ENCODE assay signal across 2 cellular contexts in the genomic region with DNA sequence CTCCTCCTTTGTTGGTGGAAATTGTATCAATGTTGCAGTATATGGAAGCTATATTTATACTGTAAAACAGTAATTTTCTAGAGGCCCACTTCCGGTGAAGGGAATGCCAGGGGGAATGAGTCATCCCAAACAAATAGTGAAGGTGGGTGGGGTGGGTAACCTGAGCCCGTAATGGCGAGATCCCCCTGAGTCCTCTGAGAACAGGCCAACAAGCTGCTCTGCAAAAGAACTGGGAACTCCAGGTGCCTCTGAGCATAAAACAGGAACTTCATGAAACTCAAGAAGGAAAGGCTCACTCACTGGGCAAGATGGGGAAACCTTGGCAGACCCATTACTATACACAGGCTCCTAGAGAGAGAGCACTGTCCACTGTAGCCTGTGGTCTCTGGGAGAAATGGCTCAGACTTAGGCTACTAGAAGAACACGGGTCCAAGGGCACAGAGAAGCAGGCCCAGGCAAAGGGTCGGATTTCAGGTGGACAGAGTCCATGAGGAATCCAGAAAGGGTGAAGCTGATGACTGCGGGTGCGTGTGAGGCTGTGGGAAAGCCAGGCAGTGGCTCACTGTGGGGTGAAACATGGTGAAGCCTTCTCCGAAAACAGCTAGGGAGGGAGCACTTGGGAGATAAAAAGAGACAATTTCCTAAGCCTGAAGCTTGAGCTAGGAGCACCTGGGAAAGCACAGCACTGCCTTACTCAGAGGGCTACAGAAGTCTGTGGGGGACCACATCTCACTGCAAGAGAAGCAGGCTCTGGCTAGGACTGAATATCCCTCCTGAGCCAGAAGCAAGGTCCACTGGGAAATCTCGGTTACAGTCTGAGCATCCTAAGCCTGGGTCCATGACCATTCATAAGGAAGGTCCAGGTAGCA.
TF ChIP-seq lines count a peak whose summit lies in the region.

No MANE protein-coding gene starts in this region.

TF ChIP-seq in HEK293T, 16 proteins besides CTCF, POLR2A, EP300 and RAD21:
- TF ChIP-seq ELF4 (IDR thresholded peaks at IDR 0.05) (no peak), SUZ12 (IDR thresholded peaks at IDR 0.05) (no peak), LEF1 (IDR thresholded peaks at IDR 0.05; ENCODE audit: borderline replicate concordance) (no peak), FOXA1 (IDR thresholded peaks at IDR 0.05) (no peak), CTBP1 (IDR thresholded peaks at IDR 0.05; ENCODE audit: borderline replicate concordance) (no peak), FOXM1 (IDR thresholded peaks at IDR 0.05; ENCODE audit: borderline replicate concordance) (no peak)

TF ChIP-seq in H1, 55 proteins besides CTCF, POLR2A, EP300 and RAD21:
- peak; percentile 93 for TF ChIP-seq JUND (IDR thresholded peaks at IDR 0.05; ENCODE audit: low read length)
- no peak for TF ChIP-seq CHD1 (IDR thresholded peaks at IDR 0.05; ENCODE audit: low read depth, low read length)
